24 cellular contexts compared by ENCODE assay signal in the genomic region with DNA sequence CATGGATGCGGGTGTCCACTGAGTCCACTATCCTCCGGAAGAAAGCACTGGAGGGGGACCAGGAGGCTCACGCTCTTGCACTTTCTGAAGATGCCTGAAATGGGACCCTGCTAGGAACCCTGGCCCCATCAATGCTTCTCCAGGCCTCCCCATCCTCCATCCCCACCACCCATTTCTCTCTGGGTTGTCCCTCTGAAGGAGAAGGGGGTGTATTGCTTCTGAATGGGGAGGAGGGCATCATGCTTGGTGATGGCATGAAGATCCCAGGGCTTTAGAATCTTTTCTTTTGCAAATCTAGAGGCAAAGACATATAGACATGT. TPM values are rescaled to one million over a fixed set of nuclear protein-coding genes. Genes with fewer than 3 reads are reported as not detected.
DNase-seq lines count a peak whose midpoint lies in the region; ATAC-seq and TF ChIP-seq lines count a peak whose summit lies in the region.
"Had no signal": no experiment of that assay in that cellular context is flagged by ENCODE, and none has a peak within 500 bp of the region (broad histone marks: within the 10 kb centered on the region; RNA-seq: fewer than 3 reads in every experiment).

No MANE protein-coding gene starts in this region.

- peaks cover 43% of the 10 kb centered on the region for H3K27me3 Mint-ChIP-seq in activated naive CD8-positive, alpha-beta T cell treated with anti-CD3 and anti-CD28 coated beads, Interleukin-2, amount 10 ng/mL, durations not matched to agents 7 days and 5 days
- H3K27me3 Mint-ChIP-seq in activated naive CD8-positive, alpha-beta T cell treated with anti-CD3 and anti-CD28 coated beads, Interleukin-2, amount 50 U/mL, for 24 hours = peaks cover 47% of the 10 kb centered on the region
- peaks cover 23% of the 10 kb centered on the region for H3K27me3 Mint-ChIP-seq in brain
- H3K27me3 Mint-ChIP-seq in mesothelial cell of epicardium (ENCODE audit: low read depth) = peaks cover 81% of the 10 kb centered on the region
- H3K27me3 Mint-ChIP-seq in activated CD8-positive, alpha-beta T cell treated with anti-CD3 and anti-CD28 coated beads, Interleukin-2, amount 10 ng/mL, durations not matched to agents 7 days and 5 days (ENCODE audit: low read depth) = peaks cover 58% of the 10 kb centered on the region

- no peaks in the 10 kb centered on the region for H3K9me3 ChIP-seq in uterus
- H3K9me3 ChIP-seq in tibial artery = no peaks in the 10 kb centered on the region
- H3K9me3 ChIP-seq: breast epithelium, HAP-1, upper lobe of right lung had no signal

- POLR2A ChIA-PET in activated naive CD8-positive, alpha-beta T cell treated with anti-CD3 and anti-CD28 coated beads, Interleukin-2, amount 10 ng/mL, durations not matched to agents 7 days and 5 days (lab: Charles Lee) = no interaction called here
- POLR2A ChIA-PET in activated CD8-positive, alpha-beta T cell treated with anti-CD3 and anti-CD28 coated beads, Interleukin-2, amount 10 ng/mL, durations not matched to agents 7 days and 5 days (lab: Charles Lee) = no interaction called here

- intact Hi-C loops in uterus (cut with DNase I; ENCODE audit: low total_unique reads) (no loop called here), tibial artery (cut with DNase I; ENCODE audit: low total_unique reads) (no loop called here)

- H3K4me1 ChIP-seq in uterus = no peaks in the 10 kb centered on the region
- peaks cover 0 to 24% (median 16%) of the 10 kb centered on the region in 4 donors for H3K4me1 ChIP-seq in tibial artery
- H3K4me1 ChIP-seq: HAP-1 had no signal

- H3K4me3 ChIP-seq in uterus (no peak overlapping the region), tibial artery (no peak overlapping the region)
- H3K4me3 ChIP-seq: HAP-1, PC-9, upper lobe of right lung had no signal

- TF ChIP-seq CTCF in brain (conservative IDR thresholded peaks at IDR 0.05) (no peak), mesothelial cell of epicardium (IDR thresholded peaks at IDR 0.05; ENCODE audit: unreplicated experiment) (no peak), uterus (IDR thresholded peaks at IDR 0.05) (no peak), tibial artery (IDR thresholded peaks at IDR 0.05) (no peak)

- H3K4me1 Mint-ChIP-seq in activated naive CD8-positive, alpha-beta T cell treated with anti-CD3 and anti-CD28 coated beads, Interleukin-2, amount 10 ng/mL, durations not matched to agents 7 days and 5 days = peaks cover 15% of the 10 kb centered on the region
- peaks cover 10% of the 10 kb centered on the region for H3K4me1 Mint-ChIP-seq in activated naive CD8-positive, alpha-beta T cell treated with anti-CD3 and anti-CD28 coated beads, Interleukin-2, amount 50 U/mL, for 24 hours
- H3K4me1 Mint-ChIP-seq in brain (peaks cover 45% of the 10 kb centered on the region), mesothelial cell of epicardium (peaks cover 19% of the 10 kb centered on the region)
- H3K4me1 Mint-ChIP-seq in activated CD8-positive, alpha-beta T cell treated with anti-CD3 and anti-CD28 coated beads, Interleukin-2, amount 10 ng/mL, durations not matched to agents 7 days and 5 days (ENCODE audit: low read depth) = peaks cover 11% of the 10 kb centered on the region
- H3K4me1 Mint-ChIP-seq: endodermal cell had no signal

- H3K4me3 Mint-ChIP-seq in activated naive CD8-positive, alpha-beta T cell treated with anti-CD3 and anti-CD28 coated beads, Interleukin-2, amount 10 ng/mL, durations not matched to agents 7 days and 5 days = no peak overlapping the region
- no peak overlapping the region for H3K4me3 Mint-ChIP-seq in activated naive CD8-positive, alpha-beta T cell treated with anti-CD3 and anti-CD28 coated beads, Interleukin-2, amount 50 U/mL, for 24 hours
- peak overlapping the region; percentile 87 to 94 (median 93) for H3K4me3 Mint-ChIP-seq in brain
- H3K4me3 Mint-ChIP-seq in mesothelial cell of epicardium = peak overlapping the region; percentile 61
- no peak overlapping the region for H3K4me3 Mint-ChIP-seq in activated CD8-positive, alpha-beta T cell treated with anti-CD3 and anti-CD28 coated beads, Interleukin-2, amount 10 ng/mL, durations not matched to agents 7 days and 5 days
- H3K4me3 Mint-ChIP-seq: activated CD8-positive, alpha-beta T cell treated with anti-CD3 and anti-CD28 coated beads for 36 hours; activated T-helper 17 cell treated with anti-CD3 and anti-CD28 coated beads, Interleukin-2, amount 50 U/mL, for 72 hours; endodermal cell had no signal

- no peak for ATAC-seq in activated naive CD8-positive, alpha-beta T cell treated with anti-CD3 and anti-CD28 coated beads, Interleukin-2, amount 10 ng/mL, durations not matched to agents 7 days and 5 days (ENCODE audit: low read depth)
- ATAC-seq in activated naive CD8-positive, alpha-beta T cell treated with anti-CD3 and anti-CD28 coated beads, Interleukin-2, amount 50 U/mL, for 24 hours = no peak
- ATAC-seq in stimulated activated naive CD8-positive, alpha-beta T cell treated with anti-CD3 and anti-CD28 coated beads, Interleukin-15, Interleukin-2, amounts not matched to agents 100 U/mL and 50 U/mL, for 24 hours = no peak
- no peak for ATAC-seq in activated CD8-positive, alpha-beta T cell treated with anti-CD3 and anti-CD28 coated beads, Interleukin-2, amount 10 ng/mL, durations not matched to agents 7 days and 5 days
- ATAC-seq: activated CD8-positive, alpha-beta T cell treated with anti-CD3 and anti-CD28 coated beads for 36 hours; activated T-helper 17 cell treated with anti-CD3 and anti-CD28 coated beads, Interleukin-2, amount 50 U/mL, for 72 hours; stimulated activated effector memory CD8-positive, alpha-beta T cell treated with anti-CD3 and anti-CD28 coated beads, Interleukin-12 subunit alpha, Interleukin-12 subunit beta, amount 100 ng/mL, for 72 hours; T-helper 17 cell; upper lobe of right lung had no signal

- DNase-seq in activated naive CD8-positive, alpha-beta T cell treated with anti-CD3 and anti-CD28 coated beads, Interleukin-2, amount 10 ng/mL, durations not matched to agents 7 days and 5 days = peak; percentile 19
- no peak for DNase-seq in activated naive CD8-positive, alpha-beta T cell treated with anti-CD3 and anti-CD28 coated beads, Interleukin-2, amount 50 U/mL, for 24 hours
- no peak for DNase-seq in mesothelial cell of epicardium (ENCODE audit: low spot score in 2 of 2, unreplicated experiment in 2 of 2)
- DNase-seq in uterus = no peak
- no peak for DNase-seq in stimulated activated naive CD8-positive, alpha-beta T cell treated with anti-CD3 and anti-CD28 coated beads, Interleukin-15, Interleukin-2, amounts not matched to agents 100 U/mL and 50 U/mL, for 24 hours
- no peak for DNase-seq in activated CD8-positive, alpha-beta T cell treated with anti-CD3 and anti-CD28 coated beads, Interleukin-2, amount 10 ng/mL, durations not matched to agents 7 days and 5 days
- DNase-seq in tibial artery = no peak
- DNase-seq: 8988T; activated CD8-positive, alpha-beta T cell treated with anti-CD3 and anti-CD28 coated beads for 36 hours; activated naive CD4-positive, alpha-beta T cell treated with anti-CD3 and anti-CD28 coated beads, Interleukin-2, amount 50 U/mL, for 16 hours; CD4-positive, CD25-positive, alpha-beta regulatory T cell; naive B cell; NCI-H1436 treated with DMSO at 0.1 percent for 48 hours; PC-9; T-helper 17 cell; upper lobe of right lung had no signal

- no peaks in the 10 kb centered on the region for H3K36me3 Mint-ChIP-seq in activated naive CD8-positive, alpha-beta T cell treated with anti-CD3 and anti-CD28 coated beads, Interleukin-2, amount 10 ng/mL, durations not matched to agents 7 days and 5 days
- H3K36me3 Mint-ChIP-seq in activated naive CD8-positive, alpha-beta T cell treated with anti-CD3 and anti-CD28 coated beads, Interleukin-2, amount 50 U/mL, for 24 hours (ENCODE audit: low read depth) = no peaks in the 10 kb centered on the region
- peaks cover 19% of the 10 kb centered on the region for H3K36me3 Mint-ChIP-seq in brain
- H3K36me3 Mint-ChIP-seq in mesothelial cell of epicardium = peaks cover 3% of the 10 kb centered on the region
- H3K36me3 Mint-ChIP-seq in activated CD8-positive, alpha-beta T cell treated with anti-CD3 and anti-CD28 coated beads, Interleukin-2, amount 10 ng/mL, durations not matched to agents 7 days and 5 days (ENCODE audit: low read depth) = no peaks in the 10 kb centered on the region
- H3K36me3 Mint-ChIP-seq: CD4-positive, CD25-positive, alpha-beta regulatory T cell; stimulated activated effector memory CD8-positive, alpha-beta T cell treated with anti-CD3 and anti-CD28 coated beads, Interleukin-12 subunit alpha, Interleukin-12 subunit beta, amount 100 ng/mL, for 72 hours had no signal

- H3K27ac ChIP-seq in uterus (peak overlapping the region; percentile 73 to 76), tibial artery (no peak overlapping the region)
- H3K27ac ChIP-seq: breast epithelium, PC-9, upper lobe of right lung had no signal

- no peak for TF ChIP-seq POLR2A in uterus (IDR thresholded peaks at IDR 0.05)

- no peaks in the 10 kb centered on the region for H3K9me3 Mint-ChIP-seq in activated naive CD8-positive, alpha-beta T cell treated with anti-CD3 and anti-CD28 coated beads, Interleukin-2, amount 10 ng/mL, durations not matched to agents 7 days and 5 days
- no peaks in the 10 kb centered on the region for H3K9me3 Mint-ChIP-seq in activated naive CD8-positive, alpha-beta T cell treated with anti-CD3 and anti-CD28 coated beads, Interleukin-2, amount 50 U/mL, for 24 hours
- H3K9me3 Mint-ChIP-seq in brain (peaks cover 0 to 5% (median 4%) of the 10 kb centered on the region in 5 experiments), mesothelial cell of epicardium (no peaks in the 10 kb centered on the region)
- no peaks in the 10 kb centered on the region for H3K9me3 Mint-ChIP-seq in activated CD8-positive, alpha-beta T cell treated with anti-CD3 and anti-CD28 coated beads, Interleukin-2, amount 10 ng/mL, durations not matched to agents 7 days and 5 days (ENCODE audit: insufficient read depth)
- H3K9me3 Mint-ChIP-seq: activated CD8-positive, alpha-beta T cell treated with anti-CD3 and anti-CD28 coated beads for 36 hours; activated T-helper 17 cell treated with anti-CD3 and anti-CD28 coated beads, Interleukin-2, amount 50 U/mL, for 72 hours; stimulated activated effector memory CD8-positive, alpha-beta T cell treated with anti-CD3 and anti-CD28 coated beads, Interleukin-12 subunit alpha, Interleukin-12 subunit beta, amount 100 ng/mL, for 72 hours had no signal

- H3K36me3 ChIP-seq in uterus = no peaks in the 10 kb centered on the region
- no peaks in the 10 kb centered on the region for H3K36me3 ChIP-seq in tibial artery
- H3K36me3 ChIP-seq: breast epithelium, HAP-1, upper lobe of right lung had no signal

- H3K27me3 ChIP-seq in uterus (peaks cover 0 to 4% of the 10 kb centered on the region in 2 donors), tibial artery (peaks cover 8 to 76% of the 10 kb centered on the region in 2 donors)

- H3K27ac Mint-ChIP-seq in activated naive CD8-positive, alpha-beta T cell treated with anti-CD3 and anti-CD28 coated beads, Interleukin-2, amount 10 ng/mL, durations not matched to agents 7 days and 5 days = no peak overlapping the region
- H3K27ac Mint-ChIP-seq in activated naive CD8-positive, alpha-beta T cell treated with anti-CD3 and anti-CD28 coated beads, Interleukin-2, amount 50 U/mL, for 24 hours = no peak overlapping the region
- peak overlapping the region; percentile 96 to 100 (median 99) for H3K27ac Mint-ChIP-seq in brain
- H3K27ac Mint-ChIP-seq in mesothelial cell of epicardium = no peak overlapping the region
- H3K27ac Mint-ChIP-seq in activated CD8-positive, alpha-beta T cell treated with anti-CD3 and anti-CD28 coated beads, Interleukin-2, amount 10 ng/mL, durations not matched to agents 7 days and 5 days = no peak overlapping the region
- H3K27ac Mint-ChIP-seq: activated CD8-positive, alpha-beta T cell treated with anti-CD3 and anti-CD28 coated beads for 36 hours; activated T-helper 17 cell treated with anti-CD3 and anti-CD28 coated beads, Interleukin-2, amount 50 U/mL, for 72 hours; CD4-positive, CD25-positive, alpha-beta regulatory T cell; endodermal cell; stimulated activated effector memory CD8-positive, alpha-beta T cell treated with anti-CD3 and anti-CD28 coated beads, Interleukin-12 subunit alpha, Interleukin-12 subunit beta, amount 100 ng/mL, for 72 hours; T-helper 17 cell had no signal

- CTCF ChIA-PET in activated CD8-positive, alpha-beta T cell treated with anti-CD3 and anti-CD28 coated beads, Interleukin-2, amount 10 ng/mL, durations not matched to agents 7 days and 5 days (lab: Charles Lee) = no interaction called here

RNA-seq across cellular contexts. Expression of gene JPH4, which starts 0.7 kb away (rescaled TPM):
- not detected for total RNA-seq in activated naive CD8-positive, alpha-beta T cell treated with anti-CD3 and anti-CD28 coated beads, Interleukin-2, amount 10 ng/mL, durations not matched to agents 7 days and 5 days
- 39.2 TPM for polyA plus RNA-seq in brain (ENCODE audit: insufficient read depth, low read depth, low replicate concordance)
- total RNA-seq in mesothelial cell of epicardium (6.4 to 7.4 TPM (median 7.3 TPM) in 3 replicates), uterus (10 to 100 TPM in 2 of 4 donors, 1 to 10 TPM in 2; 2.4 to 49.2 (median 19.9) TPM)
- total RNA-seq in activated CD8-positive, alpha-beta T cell treated with anti-CD3 and anti-CD28 coated beads, Interleukin-2, amount 10 ng/mL, durations not matched to agents 7 days and 5 days = not detected
- total RNA-seq: activated T-helper 17 cell treated with anti-CD3 and anti-CD28 coated beads, Interleukin-2, amount 50 U/mL, for 72 hours; CD4-positive, CD25-positive, alpha-beta regulatory T cell; osteoblast; PC-9; T-helper 17 cell had no signal

RNA-seq across cellular contexts. Expression of gene AP1G2, which starts 11.7 kb away (rescaled TPM):
- 100 to 1,000 TPM; 335 to 389 TPM for total RNA-seq in activated naive CD8-positive, alpha-beta T cell treated with anti-CD3 and anti-CD28 coated beads, Interleukin-2, amount 10 ng/mL, durations not matched to agents 7 days and 5 days
- 28.9 TPM for polyA plus RNA-seq in brain (ENCODE audit: insufficient read depth, low read depth, low replicate concordance)
- total RNA-seq in mesothelial cell of epicardium (268 to 271 TPM (median 269 TPM) in 3 replicates), uterus (10 to 100 TPM; 38.9 to 98.8 (median 68.8) TPM)
- total RNA-seq in activated CD8-positive, alpha-beta T cell treated with anti-CD3 and anti-CD28 coated beads, Interleukin-2, amount 10 ng/mL, durations not matched to agents 7 days and 5 days = 100 to 1,000 TPM; 267 to 276 TPM

RNA-seq across cellular contexts. Expression of gene THTPA, which starts 23.2 kb away (rescaled TPM):
- 10 to 100 TPM; 14.2 to 19.2 TPM for total RNA-seq in activated naive CD8-positive, alpha-beta T cell treated with anti-CD3 and anti-CD28 coated beads, Interleukin-2, amount 10 ng/mL, durations not matched to agents 7 days and 5 days
- polyA plus RNA-seq in brain (ENCODE audit: insufficient read depth, low read depth, low replicate concordance) = 48.6 TPM
- total RNA-seq in mesothelial cell of epicardium = 13.9 to 17.7 TPM (median 15.2 TPM) in 3 replicates
- 10 to 100 TPM in 3 of 4 donors, 1 to 10 TPM in 1; 6.4 to 16.8 (median 15.2) TPM for total RNA-seq in uterus
- total RNA-seq in activated CD8-positive, alpha-beta T cell treated with anti-CD3 and anti-CD28 coated beads, Interleukin-2, amount 10 ng/mL, durations not matched to agents 7 days and 5 days = 1 to 10 TPM; 7.3 to 9.8 TPM

RNA-seq across cellular contexts. Expression of gene ZFHX2, which starts 27.7 kb away (rescaled TPM):
- 1 to 10 TPM in 1 of 2 experiments, under 1 TPM in 1; 0.75 to 1.4 TPM for total RNA-seq in activated naive CD8-positive, alpha-beta T cell treated with anti-CD3 and anti-CD28 coated beads, Interleukin-2, amount 10 ng/mL, durations not matched to agents 7 days and 5 days
- polyA plus RNA-seq in brain (ENCODE audit: insufficient read depth, low read depth, low replicate concordance) = 6.5 TPM
- total RNA-seq in mesothelial cell of epicardium (9.8 to 14.4 TPM (median 13.7 TPM) in 3 replicates), uterus (1 to 10 TPM in 1 of 4 donors, under 1 TPM in 1, not detected in 2; 0.35 to 1.7 TPM)
- 1 to 10 TPM in 1 of 2 experiments, under 1 TPM in 1; 0.90 to 1.5 TPM for total RNA-seq in activated CD8-positive, alpha-beta T cell treated with anti-CD3 and anti-CD28 coated beads, Interleukin-2, amount 10 ng/mL, durations not matched to agents 7 days and 5 days
- total RNA-seq: skeletal muscle tissue had no signal
- polyA plus RNA-seq: CD4-positive, CD25-positive, alpha-beta regulatory T cell had no signal

RNA-seq across cellular contexts. Expression of gene DHRS2, which starts 56.9 kb away (rescaled TPM):
- total RNA-seq in activated naive CD8-positive, alpha-beta T cell treated with anti-CD3 and anti-CD28 coated beads, Interleukin-2, amount 10 ng/mL, durations not matched to agents 7 days and 5 days = under 1 TPM in 1 of 2 experiments, not detected in 1; 0.17 TPM
- polyA plus RNA-seq in brain (ENCODE audit: insufficient read depth, low read depth, low replicate concordance) = 0.25 TPM
- total RNA-seq in mesothelial cell of epicardium = 1.2 to 1.6 TPM (median 1.5 TPM) in 3 replicates
- total RNA-seq in uterus = under 1 TPM in 2 of 4 donors, not detected in 2; 0.28 to 0.37 TPM
- total RNA-seq in activated CD8-positive, alpha-beta T cell treated with anti-CD3 and anti-CD28 coated beads, Interleukin-2, amount 10 ng/mL, durations not matched to agents 7 days and 5 days = under 1 TPM; 0.24 to 0.44 TPM
- total RNA-seq: CD4-positive, CD25-positive, alpha-beta regulatory T cell; skeletal muscle tissue; T-helper 17 cell had no signal

Comparison
In these comparisons a context has a peak if more than half of its experiments do, and no peak if none do; other contexts are left out.
1. H3K27ac Mint-ChIP-seq: peak in brain (5 of 5); none in activated naive CD8-positive, alpha-beta T cell treated with anti-CD3 and anti-CD28 coated beads, Interleukin-2, amount 10 ng/mL, durations not matched to agents 7 days and 5 days (single experiment), activated naive CD8-positive, alpha-beta T cell treated with anti-CD3 and anti-CD28 coated beads, Interleukin-2, amount 50 U/mL, for 24 hours (single experiment), mesothelial cell of epicardium (single experiment) and activated CD8-positive, alpha-beta T cell treated with anti-CD3 and anti-CD28 coated beads, Interleukin-2, amount 10 ng/mL, durations not matched to agents 7 days and 5 days (single experiment).
2. H3K4me3 Mint-ChIP-seq: peak in brain (5 of 5) and mesothelial cell of epicardium (single experiment); none in activated naive CD8-positive, alpha-beta T cell treated with anti-CD3 and anti-CD28 coated beads, Interleukin-2, amount 10 ng/mL, durations not matched to agents 7 days and 5 days (single experiment), activated naive CD8-positive, alpha-beta T cell treated with anti-CD3 and anti-CD28 coated beads, Interleukin-2, amount 50 U/mL, for 24 hours (single experiment) and activated CD8-positive, alpha-beta T cell treated with anti-CD3 and anti-CD28 coated beads, Interleukin-2, amount 10 ng/mL, durations not matched to agents 7 days and 5 days (single experiment).
3. H3K27ac ChIP-seq: peak in uterus (2 of 2); none in tibial artery (0 of 2).